In genomic region chr13:26964278-26965057, GRCh38 we compare ENCODE assay signal across 10 cellular contexts.
A peak's percentile ranks its signal among the peaks of the same experiment; 100 is the strongest.
DNase-seq lines count a peak whose midpoint lies in the region; ATAC-seq and FAIRE-seq lines count a peak whose summit lies in the region.
"Had no signal": no experiment of that assay in that cellular context is flagged by ENCODE, and none has a peak within 500 bp of the region (broad histone marks: within the 10 kb centered on the region; RNA-seq: fewer than 3 reads in every experiment).

No MANE protein-coding gene starts in this region.

- no peaks in the 10 kb centered on the region for H3K4me1 Mint-ChIP-seq in natural killer cell treated with Interleukin-12 subunit alpha and Interleukin-12 subunit beta and Interleukin-15 and Interleukin-18, amount 100 ng/mL, for 72 hours (ENCODE audit: low read depth in 2 of 2)
- H3K4me1 Mint-ChIP-seq in activated T-cell treated with anti-CD3 and anti-CD28 coated beads, Interleukin-2, amount 50 U/mL, for 4 hours (ENCODE audit: low read depth): no peaks in the 10 kb centered on the region

- H3K27ac Mint-ChIP-seq in natural killer cell treated with Interleukin-12 subunit alpha and Interleukin-12 subunit beta and Interleukin-15 and Interleukin-18, amount 100 ng/mL, for 72 hours: no peak overlapping the region

- H3K27me3 ChIP-seq in right cardiac atrium (ENCODE audit: control insufficient read depth, insufficient read depth): no peaks in the 10 kb centered on the region

- no peaks in the 10 kb centered on the region for H3K9me3 ChIP-seq in right cardiac atrium (ENCODE audit: control insufficient read depth, low read length)

- peak overlapping the region; percentile 60 for H3K27ac ChIP-seq in right cardiac atrium (ENCODE audit: low read length)

- H3K9me3 Mint-ChIP-seq in natural killer cell treated with Interleukin-12 subunit alpha and Interleukin-12 subunit beta and Interleukin-15 and Interleukin-18, amount 100 ng/mL, for 72 hours: no peaks in the 10 kb centered on the region
- H3K9me3 Mint-ChIP-seq in activated T-cell treated with anti-CD3 and anti-CD28 coated beads, Interleukin-2, amount 50 U/mL, for 4 hours: no peaks in the 10 kb centered on the region

- no peaks in the 10 kb centered on the region for H3K27me3 Mint-ChIP-seq in natural killer cell treated with Interleukin-12 subunit alpha and Interleukin-12 subunit beta and Interleukin-15 and Interleukin-18, amount 100 ng/mL, for 72 hours
- H3K27me3 Mint-ChIP-seq in activated T-cell treated with anti-CD3 and anti-CD28 coated beads, Interleukin-2, amount 50 U/mL, for 4 hours (ENCODE audit: low read depth): peaks cover 7% of the 10 kb centered on the region

- H3K4me3 ChIP-seq in right cardiac atrium (ENCODE audit: low read length): no peak overlapping the region

- no peak overlapping the region for H3K4me3 Mint-ChIP-seq in natural killer cell treated with Interleukin-12 subunit alpha and Interleukin-12 subunit beta and Interleukin-15 and Interleukin-18, amount 100 ng/mL, for 72 hours
- no peak overlapping the region for H3K4me3 Mint-ChIP-seq in activated T-cell treated with anti-CD3 and anti-CD28 coated beads, Interleukin-2, amount 50 U/mL, for 4 hours

- FAIRE-seq in RCC 7860 (lab: Jason Lieb, UNC): no peak

- DNase-seq in Right ventricle myocardium inferior (ENCODE audit: missing footprints) (no peak), cardiac septum (ENCODE audit: low spot score) (no peak), SHP77 (lab: John Stamatoyannopoulos, UW) (peak; percentile 48 to 73), right cardiac atrium (peak; percentile 71 to 78 (median 75)), RCC 7860 (ENCODE audit: low spot score) (no peak)
- DNase-seq in natural killer cell treated with Interleukin-12 subunit alpha and Interleukin-12 subunit beta and Interleukin-15 and Interleukin-18, amount 100 ng/mL, for 72 hours (ENCODE audit: low spot score): no peak
- DNase-seq in activated T-cell treated with anti-CD3 and anti-CD28 coated beads, Interleukin-2, amount 50 U/mL, for 4 hours: no peak
- DNase-seq: cerebellar nuclear complex had no signal

- H3K4me1 ChIP-seq in right cardiac atrium (ENCODE audit: control insufficient read depth, insufficient read depth, low read length): peaks cover 21% of the 10 kb centered on the region

- 55% methylated on average over 13 of the region's 13 CpGs for WGBS in right cardiac atrium

- H3K36me3 Mint-ChIP-seq in natural killer cell treated with Interleukin-12 subunit alpha and Interleukin-12 subunit beta and Interleukin-15 and Interleukin-18, amount 100 ng/mL, for 72 hours: no peaks in the 10 kb centered on the region
- no peaks in the 10 kb centered on the region for H3K36me3 Mint-ChIP-seq in activated T-cell treated with anti-CD3 and anti-CD28 coated beads, Interleukin-2, amount 50 U/mL, for 4 hours (ENCODE audit: insufficient read depth)

- peak; percentile 48 for ATAC-seq in Right ventricle myocardium inferior
- peak; percentile 65 to 85 for ATAC-seq in right cardiac atrium
- no peak for ATAC-seq in natural killer cell treated with Interleukin-12 subunit alpha and Interleukin-12 subunit beta and Interleukin-15 and Interleukin-18, amount 100 ng/mL, for 72 hours
- ATAC-seq in HG02938 (IDR thresholded peaks at IDR 0.05; ENCODE audit: unreplicated experiment): no peak
- ATAC-seq in activated T-cell treated with anti-CD3 and anti-CD28 coated beads, Interleukin-2, amount 50 U/mL, for 4 hours: no peak
- ATAC-seq: SK-N-SH treated with all-trans-retinoic acid at 6 μM for 48 hours had no signal

- intact Hi-C loops in Right ventricle myocardium inferior (cut with DNase I) (no loop called here), cardiac septum (cut with DNase I) (no loop called here), right cardiac atrium (cut with DNase I) (no loop called here)

Comparison
In these comparisons a context has a peak if more than half of its experiments do, and no peak if none do; other contexts are left out.
1. DNase-seq: peak in SHP77 (2 of 2) and right cardiac atrium (3 of 3); none in Right ventricle myocardium inferior (single experiment), cardiac septum (single experiment), natural killer cell treated with Interleukin-12 subunit alpha and Interleukin-12 subunit beta and Interleukin-15 and Interleukin-18, amount 100 ng/mL, for 72 hours (single experiment), RCC 7860 (single experiment) and activated T-cell treated with anti-CD3 and anti-CD28 coated beads, Interleukin-2, amount 50 U/mL, for 4 hours (single experiment).
2. ATAC-seq: peak in Right ventricle myocardium inferior (single experiment) and right cardiac atrium (2 of 2); none in natural killer cell treated with Interleukin-12 subunit alpha and Interleukin-12 subunit beta and Interleukin-15 and Interleukin-18, amount 100 ng/mL, for 72 hours (0 of 2), HG02938 (single experiment) and activated T-cell treated with anti-CD3 and anti-CD28 coated beads, Interleukin-2, amount 50 U/mL, for 4 hours (0 of 2).